In the genomic region with DNA sequence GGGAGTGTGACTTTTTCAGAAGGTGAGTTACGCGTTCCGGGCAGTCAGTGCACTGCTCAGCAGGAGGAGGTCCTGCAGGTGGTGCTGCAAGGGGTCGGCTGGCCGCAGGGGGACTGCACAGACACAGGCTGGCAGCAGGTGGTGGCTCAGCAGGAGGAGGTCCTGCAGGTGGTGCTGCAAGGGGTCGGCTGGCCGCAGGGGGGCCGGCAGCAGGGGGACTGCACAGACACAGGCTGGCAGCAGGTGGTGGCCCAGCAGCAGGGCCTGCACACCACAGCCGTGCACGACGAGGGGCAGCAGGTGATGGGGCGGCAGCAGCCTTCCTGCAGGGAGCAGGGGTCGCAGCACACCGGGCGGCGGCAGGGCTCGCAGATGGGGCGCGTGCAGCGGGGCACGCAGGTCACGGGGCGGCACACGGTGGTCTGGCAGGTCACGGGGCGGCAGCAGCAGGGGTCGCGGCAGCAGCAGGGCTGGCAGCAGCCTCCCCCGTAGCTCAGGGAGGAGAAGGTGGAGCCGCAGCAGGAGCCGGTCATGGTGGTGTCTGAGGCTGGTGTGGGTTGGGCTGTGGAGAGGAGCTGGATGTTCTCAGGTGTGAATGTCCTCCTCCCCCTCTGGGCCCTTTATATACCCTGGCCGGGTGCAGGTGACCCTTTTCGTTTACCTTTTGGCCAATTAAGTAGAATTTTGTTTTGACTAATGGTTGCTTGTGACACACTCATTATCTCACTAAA, we compare ENCODE assay signal across 13 cellular contexts. TPM values are rescaled to one million over a fixed set of nuclear protein-coding genes. Genes with fewer than 3 reads are reported as not detected.
DNase-seq lines count a peak whose midpoint lies in the region; TF ChIP-seq lines count a peak whose summit lies in the region.
"Not testable (repeated sequence)": the region's sequence is repeated elsewhere in the genome, so short reads cannot be mapped to it uniquely, and the experiment has no call there.
"Had no signal": no experiment of that assay in that cellular context is flagged by ENCODE, and none has a peak within 500 bp of the region (broad histone marks: within the 10 kb centered on the region; RNA-seq: fewer than 3 reads in every experiment).

A gene with protein sequence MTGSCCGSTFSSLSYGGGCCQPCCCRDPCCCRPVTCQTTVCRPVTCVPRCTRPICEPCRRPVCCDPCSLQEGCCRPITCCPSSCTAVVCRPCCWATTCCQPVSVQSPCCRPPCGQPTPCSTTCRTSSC (minus strand): TSS at position 582 of the 731 bp plus-strand sequence. CDS start 49 bp downstream, at position 533.

- H3K79me1 ChIP-seq in H9 (ENCODE audit: insufficient read depth, low read depth, low read length, poor library complexity, severe bottlenecking); mesenchymal stem cell (replicated peaks; ENCODE audit: low read length, poor library complexity, severe bottlenecking): not testable (repeated sequence)

- not testable (repeated sequence) for H3K27ac ChIP-seq in H9 (ENCODE audit: insufficient read length, low read depth, low read length); suprapubic skin
- peak within 1 kb of the TSS; percentile 90 for H3K27ac ChIP-seq in SJSA1
- H3K27ac ChIP-seq in mesenchymal stem cell (ENCODE audit: low read length, poor library complexity, severe bottlenecking), result peak within 1 kb of the TSS; percentile 57
- peak within 1 kb of the TSS; percentile 97 for H3K27ac ChIP-seq in osteoblast (ENCODE audit: low read depth, low read length)

- H4K5ac ChIP-seq in H9 (ENCODE audit: insufficient read length, low read depth, low read length), result not testable (repeated sequence)

- H3K36me3 ChIP-seq in SJSA1; mesenchymal stem cell (ENCODE audit: control insufficient read depth in 1 of 2, insufficient read depth in 2 of 2, low read depth in 1 of 2, low read length in 2 of 2); osteoblast (ENCODE audit: insufficient read depth, low read length); suprapubic skin: not testable (repeated sequence)

- not testable (repeated sequence) for H3K23me2 ChIP-seq in H9 (ENCODE audit: insufficient read length, low read depth, low read length, poor library complexity, severe bottlenecking)

- not testable (repeated sequence) for H3K23ac ChIP-seq in H9 (ENCODE audit: insufficient read length, low read depth, low read length); mesenchymal stem cell (ENCODE audit: low read length in 2 of 2)

- not testable (repeated sequence) for H2BK12ac ChIP-seq in H9 (ENCODE audit: insufficient read length, low read depth, low read length); mesenchymal stem cell (ENCODE audit: low read length in 2 of 2)

- not testable (repeated sequence) for TF ChIP-seq POLR2A in suprapubic skin (IDR thresholded peaks at IDR 0.05)

- H3K36me3 Mint-ChIP-seq in H9 (ENCODE audit: insufficient read depth in 1 of 3, low read depth in 3 of 3); chondrocyte (ENCODE audit: low read depth): not testable (repeated sequence)

- H2AK5ac ChIP-seq in H9 (ENCODE audit: insufficient read length, low read length); mesenchymal stem cell (ENCODE audit: low read length, severe bottlenecking): not testable (repeated sequence)

- not testable (repeated sequence) for H3K4me1 ChIP-seq in H9 (ENCODE audit: insufficient read depth, low read length); mesenchymal stem cell (ENCODE audit: control insufficient read depth, insufficient read depth, low read depth, low read length); suprapubic skin
- H3K4me1 ChIP-seq in SJSA1 (replicated peaks), result peaks cover 16% of the 10 kb centered on the region
- H3K4me1 ChIP-seq in osteoblast (ENCODE audit: insufficient read depth, low read length), result peaks cover 32% of the 10 kb centered on the region

- not testable (repeated sequence) for TF ChIP-seq CTCF in H9 (conservative IDR thresholded peaks at IDR 0.05); chondrocyte (IDR thresholded peaks at IDR 0.05); osteoblast (IDR thresholded peaks at IDR 0.05; ENCODE audit: extremely low read depth, low read depth, low read length); suprapubic skin (IDR thresholded peaks at IDR 0.05)

- H3K27me3 ChIP-seq in H9 (ENCODE audit: insufficient read depth, low read length); SJSA1 (replicated peaks); mesenchymal stem cell (ENCODE audit: control insufficient read depth in 1 of 2, insufficient read depth in 1 of 2, low read length in 2 of 2); osteoblast (ENCODE audit: insufficient read depth, low read length); suprapubic skin: not testable (repeated sequence)

- not testable (repeated sequence) for H4K8ac ChIP-seq in H9 (replicated peaks; ENCODE audit: insufficient read length, low read depth, low read length); mesenchymal stem cell (ENCODE audit: low read length)

- not testable (repeated sequence) for H3K9ac ChIP-seq in H9 (ENCODE audit: extremely low read depth, insufficient read length, low read length); mesenchymal stem cell (ENCODE audit: low read length)

- WGBS in H9 (ENCODE audit: extremely low coverage, insufficient read length, low lambda C conversion rate), result no CpG with 5 or more reads among the region's 33 CpGs
- 93% methylated on average over 3 of the region's 33 CpGs for WGBS in mesenchymal stem cell
- WGBS in suprapubic skin, result 82% methylated on average over 11 of the region's 33 CpGs

- H3K4me1 Mint-ChIP-seq in H9, result peaks cover 19% of the 10 kb centered on the region in 2 experiments
- peaks cover 23% of the 10 kb centered on the region for H3K4me1 Mint-ChIP-seq in chondrocyte (ENCODE audit: low read depth)

- H3K27me3 Mint-ChIP-seq in H9 (ENCODE audit: low read depth); chondrocyte (ENCODE audit: low read depth): not testable (repeated sequence)

- H3T11ph ChIP-seq in H9 (ENCODE audit: low read length), result peak within 1 kb of the TSS; percentile 26

- not testable (repeated sequence) for H2BK20ac ChIP-seq in H9 (ENCODE audit: low read depth, low read length, poor library complexity, severe bottlenecking)

- not testable (repeated sequence) for H4K20me1 ChIP-seq in H9 (ENCODE audit: control insufficient read depth, insufficient read depth, insufficient read length); osteoblast (ENCODE audit: insufficient read depth, low read length)

- H2BK120ac ChIP-seq in H9 (ENCODE audit: low read depth, low read length, poor library complexity, severe bottlenecking); mesenchymal stem cell (ENCODE audit: low read depth, low read length): not testable (repeated sequence)

- H3K56ac ChIP-seq in H9 (ENCODE audit: insufficient read length, low read depth, low read length), result not testable (repeated sequence)

- not testable (repeated sequence) for H3K9me3 Mint-ChIP-seq in H9; chondrocyte (ENCODE audit: low read depth)

- TF ChIP-seq EP300 in suprapubic skin (IDR thresholded peaks at IDR 0.05), result not testable (repeated sequence)

- H3K18ac ChIP-seq in H9 (ENCODE audit: insufficient read length, low read depth, low read length); mesenchymal stem cell (ENCODE audit: low read depth in 1 of 2, low read length in 2 of 2): not testable (repeated sequence)

- H3K14ac ChIP-seq in H9 (ENCODE audit: insufficient read depth, low read length); mesenchymal stem cell (ENCODE audit: low read length in 2 of 2): not testable (repeated sequence)

- not testable (repeated sequence) for H2BK5ac ChIP-seq in H9 (ENCODE audit: insufficient read length, low read length); mesenchymal stem cell (ENCODE audit: low read depth, low read length, poor library complexity, severe bottlenecking)

- not testable (repeated sequence) for H4K91ac ChIP-seq in H9 (ENCODE audit: insufficient read length, low read depth, low read length); mesenchymal stem cell (ENCODE audit: low read length)

- not testable (repeated sequence) for H3K4ac ChIP-seq in H9 (ENCODE audit: low read depth, low read length); mesenchymal stem cell (ENCODE audit: low read depth in 1 of 2, low read length in 2 of 2)

- DNase-seq in H9; SJSA1 (ENCODE audit: low read depth in 1 of 2, low spot score in 2 of 2); chondrocyte (ENCODE audit: low spot score); mesenchymal stem cell; osteoblast (ENCODE audit: insufficient read length, low spot score, missing footprints); suprapubic skin (ENCODE audit: low spot score in 2 of 2): not testable (repeated sequence)
- DNase-seq in NCI-H146 (lab: John Stamatoyannopoulos, UW), result peak; percentile 47

- not testable (repeated sequence) for H2AFZ ChIP-seq in H9 (ENCODE audit: low read length); mesenchymal stem cell (ENCODE audit: low read depth, low read length); osteoblast (ENCODE audit: low read length)

- H3K27ac Mint-ChIP-seq in H9, result peak within 1 kb of the TSS; percentile 26 to 48 (median 46); a peak in 4 of 7 replicates
- peak within 1 kb of the TSS; percentile 60 for H3K27ac Mint-ChIP-seq in chondrocyte (ENCODE audit: unreplicated experiment)

- H3K4me3 Mint-ChIP-seq in H9; chondrocyte (ENCODE audit: unreplicated experiment): not testable (repeated sequence)

- H3K4me2 ChIP-seq in H9 (ENCODE audit: insufficient read depth, insufficient read length, low read length); mesenchymal stem cell (ENCODE audit: low read length, poor library complexity, severe bottlenecking): not testable (repeated sequence)
- peak within 1 kb of the TSS; percentile 63 for H3K4me2 ChIP-seq in osteoblast (ENCODE audit: insufficient read depth, low read length)

- not testable (repeated sequence) for H3K9me3 ChIP-seq in H9 (ENCODE audit: control insufficient read depth, low read depth, low read length); SJSA1 (replicated peaks); mesenchymal stem cell (ENCODE audit: control insufficient read depth, low read length); osteoblast (ENCODE audit: low read depth, low read length); suprapubic skin

- H2BK15ac ChIP-seq in H9 (ENCODE audit: low read depth, low read length); mesenchymal stem cell (ENCODE audit: low read depth, poor library complexity, severe bottlenecking): not testable (repeated sequence)

- not testable (repeated sequence) for H3K79me2 ChIP-seq in H9 (ENCODE audit: insufficient read depth, low read length); osteoblast (ENCODE audit: insufficient read depth, low read length)

- H3K4me3 ChIP-seq in SJSA1; mesenchymal stem cell (ENCODE audit: insufficient read depth in 1 of 2, low read depth in 1 of 2, low read length in 2 of 2); osteoblast (ENCODE audit: insufficient read depth, low read length); suprapubic skin: not testable (repeated sequence)

RNA-seq across cellular contexts. Expression of the gene that starts here (rescaled TPM):
- total RNA-seq in H9 (2021) (not detected in 2 replicates), chondrocyte (not detected in 3 replicates), osteoblast (not detected in 2 replicates), suprapubic skin (100 to 1,000 TPM in 1 of 4 donors, 10 to 100 TPM in 2, not detected in 1; 20.1 to 128 (median 37.2) TPM)
- not detected in 2 replicates for total RNA-seq in SJSA1 (2014; rRNA removed; shearing (Covaris generic))
- not detected for polyA plus RNA-seq in mesenchymal stem cell (2013, experiment 1 of 2)
- polyA plus RNA-seq in mesenchymal stem cell (2013, experiment 2 of 2), result not detected
- total RNA-seq: A673; Calu3; CD8-positive, alpha-beta memory T cell; H4; HT-29 had no signal
- polyA plus RNA-seq: CD14-positive monocyte; CD8-positive, alpha-beta memory T cell had no signal
